In genomic region chr4:149927514-149927913, GRCh38 we compare ENCODE assay signal across 8 cellular contexts.
"Had no signal": no experiment of that assay in that cellular context is flagged by ENCODE, and none has a peak within 500 bp of the region (broad histone marks: within the 10 kb centered on the region; RNA-seq: fewer than 3 reads in every experiment).

No MANE protein-coding gene starts in this region.

- ATAC-seq: GM12878 had no signal

- FAIRE-seq: G401.6, GM12878, GM12891, GM12892, GM18507, GM19239 had no signal

- DNase-seq: GDM1, GF-D8 had no signal

- H3K4me3 ChIP-seq: GM12878 had no signal
